In genomic region chr19:11194657-11195056, GRCh38 we compare ENCODE assay signal across 1 cellular context.
TF ChIP-seq lines count a peak whose summit lies in the region.

No MANE protein-coding gene starts in this region.

TF ChIP-seq in GM12878, 131 proteins besides CTCF, POLR2A, EP300 and RAD21 (continued from another document):
- no peak for TF ChIP-seq HDAC2 (IDR thresholded peaks at IDR 0.05)
- TF ChIP-seq TCF12 (IDR thresholded peaks at IDR 0.05; ENCODE audit: low read depth, low read length), result 0 out of 2 replicates have a peak, but pooled peaks have one; percentile 22
- TF ChIP-seq RELA (IDR thresholded peaks at IDR 0.05; ENCODE audit: borderline replicate concordance, partially characterized antibody), result no peak
